Comparison of ENCODE assay signal across 26 cellular contexts in the genomic region with DNA sequence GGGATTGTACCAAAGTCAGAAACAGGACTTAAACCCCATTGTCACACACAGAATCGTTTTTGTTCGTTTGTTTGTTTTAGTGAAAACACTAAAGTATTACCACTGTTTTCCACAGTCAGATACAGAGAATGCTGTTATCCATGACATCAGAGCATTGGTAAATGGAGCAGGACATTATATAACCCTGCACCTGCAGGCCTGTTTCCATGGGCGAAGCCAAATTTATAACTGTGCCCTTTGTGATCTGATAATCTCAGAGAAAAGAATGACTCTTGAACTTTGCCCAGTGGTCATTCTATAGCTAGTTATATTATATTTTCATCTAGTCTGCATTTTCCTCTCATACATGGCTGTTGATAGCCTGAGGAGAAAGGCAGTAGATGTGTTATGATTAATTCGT.
"Had no signal": no experiment of that assay in that cellular context is flagged by ENCODE, and none has a peak within 500 bp of the region (broad histone marks: within the 10 kb centered on the region; RNA-seq: fewer than 3 reads in every experiment).

No MANE protein-coding gene starts in this region.

- H3K4me1 ChIP-seq: Peyer's patch had no signal

- ATAC-seq: activated naive CD4-positive, alpha-beta T cell treated with anti-CD3 and anti-CD28 coated beads, Interleukin-2, amount 50 U/mL, for 72 hours; activated naive CD8-positive, alpha-beta T cell treated with anti-CD3 and anti-CD28 coated beads, Interleukin-2, amount 50 U/mL, for 24 hours; activated T-cell treated with anti-CD3 and anti-CD28 coated beads, Interleukin-2, amount 50 U/mL, for 4 hours had no signal

- DNase-seq: activated CD4-positive, alpha-beta memory T cell treated with anti-CD3 and anti-CD28 coated beads for 36 hours; activated CD4-positive, alpha-beta T cell treated with anti-CD3 and anti-CD28 coated beads, Interleukin-2, amount 10 ng/mL, durations not matched to agents 7 days and 5 days; activated CD4-positive, CD25-positive, alpha-beta regulatory T cell; activated CD8-positive, alpha-beta memory T cell treated with anti-CD3 and anti-CD28 coated beads for 24 hours; activated effector memory CD4-positive, alpha-beta T cell treated with anti-CD3 and anti-CD28 coated beads, Interleukin-2, amount 50 U/mL, for 16 hours; activated naive CD4-positive, alpha-beta T cell treated with Interleukin-2 at 50 U/mL for 16 hours; activated naive CD8-positive, alpha-beta T cell treated with anti-CD3 and anti-CD28 coated beads, Interleukin-2, amount 50 U/mL, for 24 hours; activated T-cell treated with anti-CD3 and anti-CD28 coated beads, Interleukin-2, amount 50 U/mL, for 4 hours; amniotic stem cell; NCI-H1092 treated with DMSO at 0.1 percent for 48 hours; NCI-H1417 treated with DMSO at 0.1 percent for 48 hours; NCI-H1694; NCI-H2029; NCI-H2107; NCI-H226; NCI-H510A; NCI-H526 treated with DMSO at 0.1 percent for 48 hours; Peyer's patch; Right ventricle myocardium superior; SJCRH30; SK-N-SH; T-helper 1 cell had no signal

- H3K4me2 ChIP-seq: KMS-11, SK-N-SH had no signal

- H3K9ac ChIP-seq: KMS-11, SK-N-SH had no signal

- H3K9me3 ChIP-seq: Peyer's patch, SJCRH30, SK-N-SH had no signal

- H3K4me3 ChIP-seq: Peyer's patch, SJCRH30 had no signal

- H3K36me3 ChIP-seq: Peyer's patch, SJCRH30 had no signal

- H3K27me3 ChIP-seq: Peyer's patch, SJCRH30 had no signal

- H3K27ac ChIP-seq: KMS-11, Peyer's patch, RWPE1, SJCRH30, VCaP had no signal
